ENCODE assay signal across 1 cellular context in the genomic region with DNA sequence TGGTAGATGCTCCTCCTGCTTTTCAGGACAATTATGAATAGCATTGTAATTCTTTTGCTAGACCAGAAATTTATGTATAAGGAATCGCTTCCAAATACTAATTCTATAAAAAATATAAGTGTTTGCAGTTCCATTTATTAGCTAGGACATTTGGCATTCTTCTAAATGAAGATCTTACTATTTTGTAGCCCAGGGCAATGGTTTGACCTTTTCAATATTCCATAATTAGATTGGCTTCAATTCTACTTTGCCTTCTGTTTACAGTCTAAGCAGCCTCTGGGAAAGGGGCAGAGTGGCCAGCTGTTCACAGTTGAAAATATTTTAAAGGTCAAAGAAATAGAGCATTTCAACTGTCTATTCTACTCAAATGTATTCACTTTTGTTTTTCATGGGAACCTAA.
TF ChIP-seq lines count a peak whose summit lies in the region.

No MANE protein-coding gene starts in this region.

TF ChIP-seq in SK-N-SH treated with all-trans-retinoic acid at 6 μM for 48 hours, 23 proteins besides CTCF, POLR2A, EP300 and RAD21 (continued from another document):
- TF ChIP-seq, protein P1, sequence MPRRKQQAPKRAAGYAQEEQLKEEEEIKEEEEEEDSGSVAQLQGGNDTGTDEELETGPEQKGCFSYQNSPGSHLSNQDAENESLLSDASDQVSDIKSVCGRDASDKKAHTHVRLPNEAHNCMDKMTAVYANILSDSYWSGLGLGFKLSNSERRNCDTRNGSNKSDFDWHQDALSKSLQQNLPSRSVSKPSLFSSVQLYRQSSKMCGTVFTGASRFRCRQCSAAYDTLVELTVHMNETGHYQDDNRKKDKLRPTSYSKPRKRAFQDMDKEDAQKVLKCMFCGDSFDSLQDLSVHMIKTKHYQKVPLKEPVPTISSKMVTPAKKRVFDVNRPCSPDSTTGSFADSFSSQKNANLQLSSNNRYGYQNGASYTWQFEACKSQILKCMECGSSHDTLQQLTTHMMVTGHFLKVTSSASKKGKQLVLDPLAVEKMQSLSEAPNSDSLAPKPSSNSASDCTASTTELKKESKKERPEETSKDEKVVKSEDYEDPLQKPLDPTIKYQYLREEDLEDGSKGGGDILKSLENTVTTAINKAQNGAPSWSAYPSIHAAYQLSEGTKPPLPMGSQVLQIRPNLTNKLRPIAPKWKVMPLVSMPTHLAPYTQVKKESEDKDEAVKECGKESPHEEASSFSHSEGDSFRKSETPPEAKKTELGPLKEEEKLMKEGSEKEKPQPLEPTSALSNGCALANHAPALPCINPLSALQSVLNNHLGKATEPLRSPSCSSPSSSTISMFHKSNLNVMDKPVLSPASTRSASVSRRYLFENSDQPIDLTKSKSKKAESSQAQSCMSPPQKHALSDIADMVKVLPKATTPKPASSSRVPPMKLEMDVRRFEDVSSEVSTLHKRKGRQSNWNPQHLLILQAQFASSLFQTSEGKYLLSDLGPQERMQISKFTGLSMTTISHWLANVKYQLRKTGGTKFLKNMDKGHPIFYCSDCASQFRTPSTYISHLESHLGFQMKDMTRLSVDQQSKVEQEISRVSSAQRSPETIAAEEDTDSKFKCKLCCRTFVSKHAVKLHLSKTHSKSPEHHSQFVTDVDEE (CRISPR knock-in tag; IDR thresholded peaks at IDR 0.05): no peak
- TF ChIP-seq ARNTL (CRISPR knock-in tag; IDR thresholded peaks at IDR 0.05; ENCODE audit: borderline replicate concordance, low read depth) (no peak), GLIS3 (CRISPR knock-in tag; IDR thresholded peaks at IDR 0.05) (no peak)
